Comparison of ENCODE assay signal across 1 cellular context in genomic region chr20:24350923-24351368, GRCh38.
TF ChIP-seq lines count a peak whose summit lies in the region.

No MANE protein-coding gene starts in this region.

TF ChIP-seq in HEK293, 187 proteins besides CTCF, POLR2A, EP300 and RAD21 (continued from another document):
- 0 out of 2 replicates have a peak, but pooled peaks have one; percentile 22 for TF ChIP-seq ZNF449 (tag by site-specific recombination; IDR thresholded peaks at IDR 0.05)
